Comparison of ENCODE assay signal across 9 cellular contexts in genomic region chrX:134388161-134389109, GRCh38. TPM values are rescaled to one million over a fixed set of nuclear protein-coding genes. Genes with fewer than 3 reads are reported as not detected.
A peak's percentile ranks its signal among the peaks of the same experiment; 100 is the strongest.
DNase-seq lines count a peak whose midpoint lies in the region; ATAC-seq, FAIRE-seq and TF ChIP-seq lines count a peak whose summit lies in the region.
"Had no signal": no experiment of that assay in that cellular context is flagged by ENCODE, and none has a peak within 500 bp of the region (broad histone marks: within the 10 kb centered on the region; RNA-seq: fewer than 3 reads in every experiment).

No MANE protein-coding gene starts in this region.

- no peaks in the 10 kb centered on the region for H3K36me3 ChIP-seq in GM12878 (ENCODE audit: control insufficient read depth in 2 of 2, insufficient read depth in 2 of 2, low read length in 1 of 2)
- peaks cover 0 to 5% of the 10 kb centered on the region in 2 donors for H3K36me3 ChIP-seq in gastroesophageal sphincter

- no peak overlapping the region for H3K4me3 Mint-ChIP-seq in activated T-cell treated with anti-CD3 and anti-CD28 coated beads, Interleukin-2, amount 50 U/mL, for 24 hours
- H3K4me3 Mint-ChIP-seq: activated CD4-positive, alpha-beta T cell treated with anti-CD3 and anti-CD28 coated beads, Interleukin-2, amount 10 ng/mL, durations not matched to agents 24 days and 14 days had no signal

- TF ChIP-seq RAD21 in GM12878 (IDR thresholded peaks at IDR 0.05; ENCODE audit: insufficient read depth, low read depth, low read length), result no peak

- no peaks in the 10 kb centered on the region for H3K4me1 Mint-ChIP-seq in activated T-cell treated with anti-CD3 and anti-CD28 coated beads, Interleukin-2, amount 50 U/mL, for 24 hours (ENCODE audit: low read depth)

- DNase-seq in GDM1 (lab: John Stamatoyannopoulos, UW) (peak; percentile 55), GM20000 (ENCODE audit: low spot score) (peak; percentile 38), GM12878 (ENCODE audit: low read depth, low spot score) (peak; percentile 43), NCI-H748 (lab: John Stamatoyannopoulos, UW; ENCODE audit: unreplicated experiment) (no peak), globus pallidus (ENCODE audit: low spot score) (no peak)
- DNase-seq in activated T-cell treated with anti-CD3 and anti-CD28 coated beads, Interleukin-2, amount 50 U/mL, for 24 hours, result no peak
- DNase-seq: activated CD4-positive, alpha-beta T cell treated with anti-CD3 and anti-CD28 coated beads, Interleukin-2, amount 10 ng/mL, durations not matched to agents 24 days and 14 days had no signal

- CTCF ChIA-PET in GM12878 (lab: Yijun Ruan, JAX), result interaction anchor here (0.6 to 2.3 kb wide), 9 partner anchors 8 to 1753 kb away, joined by 3 to 31 read pairs (median 5); no protein-coding TSS in a partner anchor

- no peak overlapping the region for H3K9ac ChIP-seq in GM12878 (ENCODE audit: control insufficient read depth, insufficient read depth, low read length)

- TF ChIP-seq CTCF in GM20000 (IDR thresholded peaks at IDR 0.05; ENCODE audit: extremely low read depth, missing control alignments) (no peak), GM12878 (IDR thresholded peaks at IDR 0.05 in 2 of 3, conservative IDR thresholded peaks at IDR 0.05 in 1 of 3; ENCODE audit: control insufficient read depth in 2 of 3, extremely low read depth in 1 of 3, insufficient read depth in 1 of 3, low read depth in 3 of 3, low read length in 3 of 3) (no peak), gastroesophageal sphincter (IDR thresholded peaks at IDR 0.05) (no peak)

- SMC1A ChIA-PET in GM12878 (lab: Charles Lee; ENCODE audit: uncharacterized antibody, unreplicated experiment), result interaction anchor here (0.9 to 5.0 kb wide), 7 partner anchors 9 to 120 kb away, joined by 3 to 54 read pairs (median 4); no protein-coding TSS in a partner anchor

- ATAC-seq in HG03280 (IDR thresholded peaks at IDR 0.05; ENCODE audit: unreplicated experiment) (peak; percentile 100), GM12878 (peak; percentile 100), gastroesophageal sphincter (no peak)

- H2AFZ ChIP-seq in GM12878 (ENCODE audit: control insufficient read depth, low read depth, low read length), result no peak overlapping the region

- no peaks in the 10 kb centered on the region for H3K9me3 ChIP-seq in GM12878 (replicated peaks; ENCODE audit: control insufficient read depth, insufficient read depth, low read length)
- no peaks in the 10 kb centered on the region for H3K9me3 ChIP-seq in gastroesophageal sphincter

- H3K27me3 ChIP-seq in GM12878 (replicated peaks in 1 of 2; ENCODE audit: control insufficient read depth in 2 of 2, insufficient read depth in 2 of 2, low read length in 1 of 2) (no peaks in the 10 kb centered on the region), gastroesophageal sphincter (no peaks in the 10 kb centered on the region)

- TF ChIP-seq EP300 in GM12878 (IDR thresholded peaks at IDR 0.05; ENCODE audit: borderline replicate concordance in 1 of 2, control insufficient read depth in 1 of 2, low read depth in 2 of 2, low read length in 2 of 2) (no peak), gastroesophageal sphincter (IDR thresholded peaks at IDR 0.05) (no peak)

- 0 out of 2 replicates have a peak overlapping the region, but pooled peaks have one; percentile 34 for H3K4me2 ChIP-seq in GM12878 (ENCODE audit: control insufficient read depth, insufficient read depth)

- no peak overlapping the region for H3K4me3 ChIP-seq in GM12878
- H3K4me3 ChIP-seq in gastroesophageal sphincter, result no peak overlapping the region

- H3K9me3 Mint-ChIP-seq in activated T-cell treated with anti-CD3 and anti-CD28 coated beads, Interleukin-2, amount 50 U/mL, for 24 hours, result no peaks in the 10 kb centered on the region
- H3K9me3 Mint-ChIP-seq: activated CD4-positive, alpha-beta T cell treated with anti-CD3 and anti-CD28 coated beads, Interleukin-2, amount 10 ng/mL, durations not matched to agents 24 days and 14 days had no signal

- peaks cover 10% of the 10 kb centered on the region for H3K27me3 Mint-ChIP-seq in activated T-cell treated with anti-CD3 and anti-CD28 coated beads, Interleukin-2, amount 50 U/mL, for 24 hours
- H3K27me3 Mint-ChIP-seq: activated CD4-positive, alpha-beta T cell treated with anti-CD3 and anti-CD28 coated beads, Interleukin-2, amount 10 ng/mL, durations not matched to agents 24 days and 14 days had no signal

- intact Hi-C loops in GM12878 (cut with micrococcal nuclease; ENCODE audit: unreplicated experiment), result no loop called here

- FAIRE-seq in GM12878 (lab: Jason Lieb, UNC), result peak; percentile 79

- H3K27ac ChIP-seq in GM12878 (ENCODE audit: control insufficient read depth, insufficient read depth) (no peak overlapping the region), gastroesophageal sphincter (no peak overlapping the region)

- RAD21 ChIA-PET in GM12878 (lab: Charles Lee; ENCODE audit: unreplicated experiment), result interaction anchor here (0.9 to 2.2 kb wide), 4 partner anchors 9 to 14 kb away, joined by 3 to 10 read pairs (median 6); no protein-coding TSS in a partner anchor

- H3K4me1 ChIP-seq in GM12878 (ENCODE audit: control insufficient read depth, insufficient read depth, low read length), result peaks cover 3% of the 10 kb centered on the region; the same call in 1 of the 2 replicates
- no peaks in the 10 kb centered on the region for H3K4me1 ChIP-seq in gastroesophageal sphincter

- H3K27ac Mint-ChIP-seq in activated T-cell treated with anti-CD3 and anti-CD28 coated beads, Interleukin-2, amount 50 U/mL, for 24 hours, result no peak overlapping the region
- H3K27ac Mint-ChIP-seq: activated CD4-positive, alpha-beta T cell treated with anti-CD3 and anti-CD28 coated beads, Interleukin-2, amount 10 ng/mL, durations not matched to agents 24 days and 14 days had no signal

- POLR2A ChIA-PET in GM12878 (lab: Charles Lee), result interaction anchor here (1.5 kb wide), 1 partner anchor 10 kb away, joined by 6 read pairs; no protein-coding TSS in a partner anchor

- no peaks in the 10 kb centered on the region; the same call in 1 of the 2 replicates for H3K79me2 ChIP-seq in GM12878 (ENCODE audit: control insufficient read depth, insufficient read depth, low read length)

- H3K36me3 Mint-ChIP-seq in activated T-cell treated with anti-CD3 and anti-CD28 coated beads, Interleukin-2, amount 50 U/mL, for 24 hours (ENCODE audit: low read depth), result peaks cover 54% of the 10 kb centered on the region

- TF ChIP-seq POLR2A in GM12878 (IDR thresholded peaks at IDR 0.05; ENCODE audit: low read depth, low read length) (no peak), gastroesophageal sphincter (IDR thresholded peaks at IDR 0.05) (no peak)

- no peaks in the 10 kb centered on the region for H4K20me1 ChIP-seq in GM12878 (ENCODE audit: control insufficient read depth, insufficient read depth)

- no TSS peak for BruUV-seq in GM12878 (replicated peaks; lab: Mats Ljungman, UMichigan)

- WGBS in GM12878 (ENCODE audit: insufficient coverage, insufficient replicate concordance, low lambda C conversion rate, missing lambda C conversion rate), result 20% methylated on average over 9 of the region's 9 CpGs
- 49 to 84% methylated on average over 6 to 9 of the region's 9 CpGs for WGBS in gastroesophageal sphincter (ENCODE audit: low coverage in 1 of 2), 2 donors

- in situ Hi-C loops in GM12878 (cut with MboI), result no loop called here

TF ChIP-seq in GM12878, 131 proteins besides CTCF, POLR2A, EP300 and RAD21:
- TF ChIP-seq BACH1 (IDR thresholded peaks at IDR 0.05; ENCODE audit: borderline replicate concordance) (no peak), PAX8 (IDR thresholded peaks at IDR 0.05) (0 out of 2 replicates have a peak, but pooled peaks have one; percentile 81), PAX5 (IDR thresholded peaks at IDR 0.05; ENCODE audit: borderline replicate concordance, low read depth, low read length) (peak; percentile 91)

RNA-seq across cellular contexts. Expression of gene PHF6, which starts 15.3 kb away (rescaled TPM):
- 27.9 and 32.1 TPM in 2 replicates for total RNA-seq in GM12878 (2013; cell fraction: nucleolus; rRNA removed)
- total RNA-seq in GM12878 (2014; rRNA removed) (28.9 and 36.2 TPM in 2 replicates), GM12878 (2014; rRNA removed; fragmentation: Illumina TruSeq; extraction: Trizol) (29.7 and 30.4 TPM in 2 replicates), GM12878 (2021) (39.9 and 42.4 TPM in 2 replicates), gastroesophageal sphincter (10 to 100 TPM in 3 of 4 donors, 1 to 10 TPM in 1; 8.9 to 15.3 (median 12.5) TPM)
- polyA plus RNA-seq in GM12878 (2011; ENCODE audit: low read depth), result 8.2 TPM
- polyA plus RNA-seq in GM12878 (2011; rRNA removed) (18.7 and 28.8 TPM in 2 replicates), GM12878 (2014; fragmentation: Illumina TruSeq; extraction: Trizol) (36.7 and 43.9 TPM in 2 replicates), GM12878 (2014; fragmentation: Nextera tagmentation; extraction: Ambion mirVana) (10 to 100 TPM; 17.4 to 39.3 TPM), GM12878 (2014; rRNA removed) (15.5 and 20.2 TPM in 2 replicates), GM12878 (2016; fragmentation: Nextera tagmentation; extraction: Ambion mirVana) (10 to 100 TPM; 44.9 to 49.7 TPM)
- 5.5 and 7.2 TPM in 2 replicates for polyA plus RNA-seq in GM12878 (2011; cell fraction: cytosol; rRNA removed)
- 7.3 and 10.4 TPM in 2 replicates for polyA plus RNA-seq in GM12878 (2011; cell fraction: nucleus; rRNA removed)
- polyA plus RNA-seq in GM12878 (2012), result 16.0 and 21.9 TPM in 2 replicates
- polyA minus RNA-seq in GM12878 (2011; rRNA and poly(A)+ RNA removed), result 14.5 and 27.4 TPM in 2 replicates
- polyA minus RNA-seq in GM12878 (2011; cell fraction: cytosol; rRNA and poly(A)+ RNA removed), result 8.0 and 11.5 TPM in 2 replicates
- polyA minus RNA-seq in GM12878 (2011; cell fraction: nucleus; rRNA and poly(A)+ RNA removed), result 5.1 and 8.2 TPM in 2 replicates

Comparison
In these comparisons a context has a peak if more than half of its experiments do, and no peak if none do; other contexts are left out.
1. DNase-seq: peak in GDM1 (single experiment), GM20000 (single experiment) and GM12878 (single experiment); none in NCI-H748 (single experiment), globus pallidus (single experiment) and activated T-cell treated with anti-CD3 and anti-CD28 coated beads, Interleukin-2, amount 50 U/mL, for 24 hours (single experiment).